In genomic region chr15:98870788-98871187, GRCh38 we compare ENCODE assay signal across 19 cellular contexts.
"Had no signal": no experiment of that assay in that cellular context is flagged by ENCODE, and none has a peak within 500 bp of the region (broad histone marks: within the 10 kb centered on the region; RNA-seq: fewer than 3 reads in every experiment).

No MANE protein-coding gene starts in this region.

- H3K4me3 ChIP-seq: breast epithelium, stomach, testis, upper lobe of right lung had no signal

- H3K36me3 ChIP-seq: breast epithelium, stomach, upper lobe of right lung had no signal

- H3K27ac ChIP-seq: breast epithelium, stomach, testis, upper lobe of right lung had no signal

- H3K27me3 ChIP-seq: breast epithelium, stomach, testis, upper lobe of right lung had no signal

- ATAC-seq: activated CD8-positive, alpha-beta T cell treated with anti-CD3 and anti-CD28 coated beads for 36 hours; effector memory CD8-positive, alpha-beta T cell; left lobe of liver; sciatic nerve; stimulated activated effector memory CD8-positive, alpha-beta T cell treated with anti-CD3 and anti-CD28 coated beads, Interleukin-12 subunit alpha, Interleukin-12 subunit beta, amount 100 ng/mL, for 72 hours; upper lobe of right lung had no signal

- H3K9me3 ChIP-seq: breast epithelium, stomach, testis, upper lobe of right lung had no signal

- DNase-seq: activated B cell treated with CpG ODN at 0.5 μM for 24 hours; activated CD4-positive, alpha-beta T cell treated with anti-CD3 and anti-CD28 coated beads for 48 hours; activated CD8-positive, alpha-beta T cell treated with anti-CD3 and anti-CD28 coated beads for 36 hours; activated naive CD4-positive, alpha-beta T cell treated with anti-CD3 and anti-CD28 coated beads for 36 hours; activated T-cell treated with anti-CD3 and anti-CD28 coated beads, Interleukin-2, amount 50 U/mL, for 24 hours; effector memory CD8-positive, alpha-beta T cell; hippocampal formation; islet precursor cell; mammary epithelial cell; stimulated activated CD4-positive, alpha-beta T cell treated with anti-CD3 and anti-CD28 coated beads, Interleukin-4, amount 100 ng/mL, for 24 hours; stomach; T-helper 1 cell; T-helper 9 cell; testis; upper lobe of right lung had no signal
